ENCODE assay signal across 8 cellular contexts in genomic region chr3:129161860-129162271, GRCh38. TPM values are rescaled to one million over a fixed set of nuclear protein-coding genes. Genes with fewer than 3 reads are reported as not detected.
DNase-seq lines count a peak whose midpoint lies in the region; TF ChIP-seq lines count a peak whose summit lies in the region.

No MANE protein-coding gene starts in this region.

- no peak for TF ChIP-seq CTCF in HFF-Myc (IDR thresholded peaks at IDR 0.05; ENCODE audit: low read depth, low read length, missing control alignments)
- peak in 1 of 5 experiments; percentile 7 for TF ChIP-seq CTCF in transverse colon (IDR thresholded peaks at IDR 0.05)
- no peak for TF ChIP-seq CTCF in GM10266 (IDR thresholded peaks at IDR 0.05; ENCODE audit: control insufficient read depth, insufficient read depth, low read depth, missing control alignments)

- intact Hi-C loops in transverse colon (cut with DNase I; ENCODE audit: low total_unique reads), result no loop called here

- no peaks in the 10 kb centered on the region for H3K9me3 Mint-ChIP-seq in T-helper 1 cell treated with Interleukin-12 subunit alpha and Interleukin-12 subunit beta and Interleukin-4 antibody, amounts not matched to agents 30 μg/mL and 1 μg/mL, for 36 hours

- no peak overlapping the region for H4K5ac ChIP-seq in mesendoderm (ENCODE audit: low read length)

- H3K27me3 ChIP-seq in mesendoderm (ENCODE audit: insufficient read depth, low read length, poor library complexity) (peaks cover 2% of the 10 kb centered on the region), transverse colon (no peaks in the 10 kb centered on the region)

- no peak overlapping the region for H3K23ac ChIP-seq in mesendoderm (ENCODE audit: low read length)

- DNase-seq in Daoy (ENCODE audit: low read depth) (peak; percentile 40), HFF-Myc (ENCODE audit: extremely low read depth, low read depth) (no peak), ecto neural progenitor cell (ENCODE audit: low spot score) (peak; percentile 49), mesendoderm (peak; percentile 55), transverse colon (no peak), NCI-H1105 (lab: John Stamatoyannopoulos, UW) (no peak), GM10266 (ENCODE audit: extremely low spot score) (no peak)

- H2AK5ac ChIP-seq in mesendoderm (ENCODE audit: low read length), result no peak overlapping the region

- H3K79me2 ChIP-seq in mesendoderm (ENCODE audit: control insufficient read depth, insufficient read depth, low read length), result peaks cover 13% of the 10 kb centered on the region

- H3K79me1 ChIP-seq in mesendoderm (ENCODE audit: low read length), result peaks cover 6% of the 10 kb centered on the region

- H3K18ac ChIP-seq in mesendoderm (ENCODE audit: low read length), result no peak overlapping the region

- TF ChIP-seq POLR2A in transverse colon (IDR thresholded peaks at IDR 0.05), result no peak

- H4K8ac ChIP-seq in mesendoderm (ENCODE audit: low read depth, low read length), result peak overlapping the region; percentile 58

- no peaks in the 10 kb centered on the region for H3K9me3 ChIP-seq in transverse colon

- WGBS in mesendoderm (ENCODE audit: extremely low coverage, insufficient coverage, low lambda C conversion rate), result no CpG with 5 or more reads among the region's 12 CpGs
- WGBS in transverse colon (ENCODE audit: low coverage in 1 of 2), 2 donors, result 0 to 1% methylated on average over 4 to 12 of the region's 12 CpGs

- peaks cover 19% of the 10 kb centered on the region for H3K36me3 Mint-ChIP-seq in T-helper 1 cell treated with Interleukin-12 subunit alpha and Interleukin-12 subunit beta and Interleukin-4 antibody, amounts not matched to agents 30 μg/mL and 1 μg/mL, for 36 hours (ENCODE audit: low read depth)

- TF ChIP-seq EP300 in transverse colon (IDR thresholded peaks at IDR 0.05; ENCODE audit: low read depth), result no peak

- H2BK15ac ChIP-seq in mesendoderm (replicated peaks; ENCODE audit: low read depth), result no peak overlapping the region

- peak overlapping the region; percentile 84 for H3K9ac ChIP-seq in mesendoderm (ENCODE audit: low read length)

- no peak overlapping the region for H2BK5ac ChIP-seq in mesendoderm (ENCODE audit: low read length)

- H3K56ac ChIP-seq in mesendoderm (ENCODE audit: low read length), result peak overlapping the region; percentile 94

- H3K4me1 Mint-ChIP-seq in T-helper 1 cell treated with Interleukin-12 subunit alpha and Interleukin-12 subunit beta and Interleukin-4 antibody, amounts not matched to agents 30 μg/mL and 1 μg/mL, for 36 hours (ENCODE audit: low read depth), result peaks cover 38% of the 10 kb centered on the region

- no peak overlapping the region for H2BK120ac ChIP-seq in mesendoderm (ENCODE audit: low read depth, low read length)

- no peaks in the 10 kb centered on the region for H3K36me3 ChIP-seq in mesendoderm (ENCODE audit: control insufficient read depth, insufficient read depth, low read length)
- H3K36me3 ChIP-seq in transverse colon, result peaks cover 0 to 25% (median 6%) of the 10 kb centered on the region in 4 donors

- in situ Hi-C loops in transverse colon (cut with MboI; ENCODE audit: low pct_ligation_motif_present in 1 of 4, low pct_unique_long_range_greater_than_20kb in 1 of 4, low sequenced_read_pairs in 3 of 4), result no loop called here

- no peaks in the 10 kb centered on the region for H3K27me3 Mint-ChIP-seq in T-helper 1 cell treated with Interleukin-12 subunit alpha and Interleukin-12 subunit beta and Interleukin-4 antibody, amounts not matched to agents 30 μg/mL and 1 μg/mL, for 36 hours (ENCODE audit: low read depth)

- H3K27ac ChIP-seq in mesendoderm (ENCODE audit: low read depth, low read length), result peak overlapping the region; percentile 83
- peak overlapping the region; percentile 90 to 96 (median 95) for H3K27ac ChIP-seq in transverse colon

- H3K27ac Mint-ChIP-seq in T-helper 1 cell treated with Interleukin-12 subunit alpha and Interleukin-12 subunit beta and Interleukin-4 antibody, amounts not matched to agents 30 μg/mL and 1 μg/mL, for 36 hours, result peak overlapping the region; percentile 100

- peak overlapping the region; percentile 95 for H3K4me3 ChIP-seq in HFF-Myc (replicated peaks; ENCODE audit: low read depth, low read length)
- H3K4me3 ChIP-seq in mesendoderm (ENCODE audit: low read length), result peak overlapping the region; percentile 74
- H3K4me3 ChIP-seq in transverse colon, result peak overlapping the region; percentile 76 to 93 (median 88)

- H3K4me2 ChIP-seq in mesendoderm (ENCODE audit: low read length), result peak overlapping the region; percentile 86

- H3K4ac ChIP-seq in mesendoderm (ENCODE audit: low read depth, low read length), result no peak overlapping the region

- no peaks in the 10 kb centered on the region for H3K4me1 ChIP-seq in mesendoderm (ENCODE audit: control insufficient read depth, low read depth, low read length)
- H3K4me1 ChIP-seq in transverse colon, result peaks cover 7 to 27% (median 22%) of the 10 kb centered on the region in 4 donors

- H3K4me3 Mint-ChIP-seq in T-helper 1 cell treated with Interleukin-12 subunit alpha and Interleukin-12 subunit beta and Interleukin-4 antibody, amounts not matched to agents 30 μg/mL and 1 μg/mL, for 36 hours, result peak overlapping the region; percentile 98

RNA-seq across cellular contexts. Expression of gene ISY1, which starts 1.0 kb away (rescaled TPM):
- 65.7 and 91.0 TPM in 2 replicates for total RNA-seq in Daoy (2014; rRNA removed; shearing (Covaris generic))
- 15.1 TPM for polyA plus RNA-seq in mesendoderm (2013, experiment 1 of 2)
- 15.1 TPM for polyA plus RNA-seq in mesendoderm (2013, experiment 2 of 2)
- total RNA-seq in transverse colon, result 10 to 100 TPM in 2 of 4 donors, 1 to 10 TPM in 2; 1.6 to 14.2 (median 7.2) TPM

RNA-seq across cellular contexts. Expression of gene CNBP, which starts 21.8 kb away (rescaled TPM):
- total RNA-seq in Daoy (2014; rRNA removed; shearing (Covaris generic)), result 520 and 547 TPM in 2 replicates
- 358 TPM for polyA plus RNA-seq in mesendoderm (2013, experiment 1 of 2)
- polyA plus RNA-seq in mesendoderm (2013, experiment 2 of 2), result 356 TPM
- total RNA-seq in transverse colon, result 100 to 1,000 TPM; 169 to 329 (median 258) TPM

RNA-seq across cellular contexts. Expression of gene RAB43, which starts 40.3 kb away (rescaled TPM):
- total RNA-seq in Daoy (2014; rRNA removed; shearing (Covaris generic)), result 11.0 and 16.6 TPM in 2 replicates
- polyA plus RNA-seq in mesendoderm (2013, experiment 1 of 2), result 9.3 TPM
- 8.6 TPM for polyA plus RNA-seq in mesendoderm (2013, experiment 2 of 2)
- 10 to 100 TPM; 23.1 to 40.4 (median 31.3) TPM for total RNA-seq in transverse colon

Comparison
In these comparisons a context has a peak if more than half of its experiments do, and no peak if none do; other contexts are left out.
1. DNase-seq: peak in Daoy (single experiment), ecto neural progenitor cell (single experiment) and mesendoderm (single experiment); none in HFF-Myc (single experiment), transverse colon (single experiment), NCI-H1105 (single experiment) and GM10266 (single experiment).
2. Peak in every context shown above with its lines, with median percentiles within 50 percentile points of each other: H3K4me3 ChIP-seq.